In the genomic region with DNA sequence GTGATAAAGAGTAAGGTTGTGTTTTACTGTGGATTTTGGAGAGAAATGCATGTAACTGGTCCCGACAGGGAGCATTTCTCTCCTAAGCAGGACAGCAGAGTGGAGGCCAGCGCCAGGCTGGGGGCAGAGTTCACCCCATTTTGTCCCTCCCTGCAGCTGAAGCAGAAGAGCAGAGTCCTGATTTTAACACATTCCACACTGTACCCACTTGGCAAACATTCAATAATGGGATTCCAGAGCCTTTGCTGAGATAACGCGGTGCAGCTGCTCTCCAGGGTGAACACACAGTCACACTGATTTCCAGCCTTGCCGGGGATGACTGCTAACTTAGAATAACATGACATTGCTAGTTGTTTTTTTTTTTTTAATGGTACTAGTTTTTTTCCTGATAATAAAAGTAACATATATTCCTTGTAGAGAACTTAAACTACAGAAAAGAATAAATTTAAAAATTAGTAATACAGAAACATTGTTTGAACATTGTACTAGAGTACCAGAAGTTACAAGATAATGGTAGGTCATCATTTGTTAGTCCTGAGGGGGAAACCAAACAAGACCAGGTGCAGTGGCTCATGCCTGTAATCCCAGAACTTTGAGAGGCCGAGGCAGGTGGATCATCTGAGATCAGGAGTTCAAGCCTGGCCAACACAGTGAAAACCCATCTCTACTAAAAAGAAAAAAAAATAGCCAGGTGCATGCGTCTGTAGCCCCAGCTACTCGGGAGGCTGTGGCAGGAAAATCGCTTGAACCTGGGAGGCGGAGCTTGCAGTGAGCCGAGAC, we compare ENCODE assay signal across 1 cellular context.
A peak's percentile ranks its signal among the peaks of the same experiment; 100 is the strongest.
TF ChIP-seq lines count a peak whose summit lies in the region.

No MANE protein-coding gene starts in this region.

TF ChIP-seq in HepG2, 621 proteins besides CTCF, POLR2A, EP300 and RAD21 (continued from another document and continues in another):
- TF ChIP-seq ZKSCAN8 (CRISPR knock-in tag; IDR thresholded peaks at IDR 0.05; ENCODE audit: borderline replicate concordance) (no peak), ZNF350 (CRISPR knock-in tag; IDR thresholded peaks at IDR 0.05; ENCODE audit: borderline replicate concordance, low read depth) (no peak), ZNF136 (CRISPR knock-in tag; IDR thresholded peaks at IDR 0.05; ENCODE audit: low read depth) (no peak), YEATS2 (CRISPR knock-in tag; IDR thresholded peaks at IDR 0.05; ENCODE audit: borderline replicate concordance) (no peak), ZMYM2 (CRISPR knock-in tag; IDR thresholded peaks at IDR 0.05) (no peak), ZNF501 (CRISPR knock-in tag; IDR thresholded peaks at IDR 0.05) (no peak), RXRB (CRISPR knock-in tag; IDR thresholded peaks at IDR 0.05; ENCODE audit: borderline replicate concordance) (0 out of 2 replicates have a peak, but pooled peaks have one; percentile 16), ZNF790 (CRISPR knock-in tag; IDR thresholded peaks at IDR 0.05; ENCODE audit: borderline replicate concordance) (no peak), SCMH1 (CRISPR knock-in tag; IDR thresholded peaks at IDR 0.05; ENCODE audit: borderline replicate concordance) (no peak), ZMYM3 (CRISPR knock-in tag; IDR thresholded peaks at IDR 0.05) (peak; percentile 39; the same call in 1 of the 2 replicates), FIP1L1 (IDR thresholded peaks at IDR 0.05; ENCODE audit: borderline replicate concordance, insufficient read depth, low read depth, low read length) (no peak), TARDBP (CRISPR knock-in tag; IDR thresholded peaks at IDR 0.05) (peak; percentile 61; the same call in 1 of the 2 replicates), ZNF512B (CRISPR knock-in tag; IDR thresholded peaks at IDR 0.05; ENCODE audit: borderline replicate concordance) (peak; percentile 33; the same call in 1 of the 2 replicates), CHD4 (IDR thresholded peaks at IDR 0.05; ENCODE audit: borderline replicate concordance, low read length) (no peak), ZNF550 (CRISPR knock-in tag; IDR thresholded peaks at IDR 0.05; ENCODE audit: borderline replicate concordance) (no peak), ZNF503 (CRISPR knock-in tag; IDR thresholded peaks at IDR 0.05) (peak; percentile 51; the same call in 1 of the 2 replicates), ISL2 (CRISPR knock-in tag; IDR thresholded peaks at IDR 0.05) (peak; percentile 57; the same call in 1 of the 2 replicates), GMEB2 (CRISPR knock-in tag; IDR thresholded peaks at IDR 0.05; ENCODE audit: low read depth) (no peak), PAWR (CRISPR knock-in tag; IDR thresholded peaks at IDR 0.05; ENCODE audit: borderline replicate concordance) (no peak), ZNF766 (CRISPR knock-in tag; IDR thresholded peaks at IDR 0.05; ENCODE audit: borderline replicate concordance) (peak; percentile 48; the same call in 1 of the 2 replicates), NCOA5 (CRISPR knock-in tag; IDR thresholded peaks at IDR 0.05) (no peak), SAFB2 (CRISPR knock-in tag; IDR thresholded peaks at IDR 0.05; ENCODE audit: borderline replicate concordance, low read depth) (no peak), NR2F1 (CRISPR knock-in tag; IDR thresholded peaks at IDR 0.05) (no peak), HOXA7 (CRISPR knock-in tag; IDR thresholded peaks at IDR 0.05) (no peak), PPARG (CRISPR knock-in tag; conservative IDR thresholded peaks at IDR 0.05) (peak; percentile 67), GATA4 (IDR thresholded peaks at IDR 0.05; ENCODE audit: borderline replicate concordance, low read depth) (peak; percentile 28; the same call in 1 of the 2 replicates), FOXP1 (IDR thresholded peaks at IDR 0.05) (no peak), FOXP1 (CRISPR knock-in tag; IDR thresholded peaks at IDR 0.05) (peak; percentile 39; the same call in 1 of the 2 replicates), PHB2 (IDR thresholded peaks at IDR 0.05; ENCODE audit: partially characterized antibody) (no peak), KDM1A (CRISPR knock-in tag; IDR thresholded peaks at IDR 0.05) (no peak), RFX5 (IDR thresholded peaks at IDR 0.05; ENCODE audit: low read depth, low read length) (no peak), GPN1 (CRISPR knock-in tag; IDR thresholded peaks at IDR 0.05; ENCODE audit: borderline replicate concordance) (no peak), ISX (CRISPR knock-in tag; conservative IDR thresholded peaks at IDR 0.05) (no peak), ZNF780A (CRISPR knock-in tag; IDR thresholded peaks at IDR 0.05) (no peak), ARID2 (CRISPR knock-in tag; IDR thresholded peaks at IDR 0.05; ENCODE audit: borderline replicate concordance) (no peak), IRF1 (CRISPR knock-in tag; IDR thresholded peaks at IDR 0.05; ENCODE audit: low read depth) (no peak), ZSCAN25 (CRISPR knock-in tag; IDR thresholded peaks at IDR 0.05) (no peak), PTBP1 (IDR thresholded peaks at IDR 0.05; ENCODE audit: low read depth, low read length, poor library complexity, severe bottlenecking) (no peak), POGK (CRISPR knock-in tag; conservative IDR thresholded peaks at IDR 0.05) (no peak), ZBTB43 (CRISPR knock-in tag; conservative IDR thresholded peaks at IDR 0.05) (no peak)
- TF ChIP-seq, protein P1, sequence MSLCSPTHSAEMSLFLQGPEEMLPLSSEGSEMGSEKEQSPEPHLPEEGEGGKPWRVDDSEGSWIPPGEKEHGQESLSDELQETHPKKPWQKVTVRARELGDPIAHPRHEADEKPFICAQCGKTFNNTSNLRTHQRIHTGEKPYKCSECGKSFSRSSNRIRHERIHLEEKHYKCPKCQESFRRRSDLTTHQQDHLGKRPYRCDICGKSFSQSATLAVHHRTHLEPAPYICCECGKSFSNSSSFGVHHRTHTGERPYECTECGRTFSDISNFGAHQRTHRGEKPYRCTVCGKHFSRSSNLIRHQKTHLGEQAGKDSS (CRISPR knock-in tag; IDR thresholded peaks at IDR 0.05; ENCODE audit: borderline replicate concordance, low read depth): no peak
- TF ChIP-seq, protein P2, sequence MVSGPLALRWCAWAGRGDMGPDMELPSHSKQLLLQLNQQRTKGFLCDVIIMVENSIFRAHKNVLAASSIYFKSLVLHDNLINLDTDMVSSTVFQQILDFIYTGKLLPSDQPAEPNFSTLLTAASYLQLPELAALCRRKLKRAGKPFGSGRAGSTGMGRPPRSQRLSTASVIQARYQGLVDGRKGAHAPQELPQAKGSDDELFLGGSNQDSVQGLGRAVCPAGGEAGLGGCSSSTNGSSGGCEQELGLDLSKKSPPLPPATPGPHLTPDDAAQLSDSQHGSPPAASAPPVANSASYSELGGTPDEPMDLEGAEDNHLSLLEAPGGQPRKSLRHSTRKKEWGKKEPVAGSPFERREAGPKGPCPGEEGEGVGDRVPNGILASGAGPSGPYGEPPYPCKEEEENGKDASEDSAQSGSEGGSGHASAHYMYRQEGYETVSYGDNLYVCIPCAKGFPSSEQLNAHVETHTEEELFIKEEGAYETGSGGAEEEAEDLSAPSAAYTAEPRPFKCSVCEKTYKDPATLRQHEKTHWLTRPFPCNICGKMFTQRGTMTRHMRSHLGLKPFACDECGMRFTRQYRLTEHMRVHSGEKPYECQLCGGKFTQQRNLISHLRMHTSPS (CRISPR knock-in tag; IDR thresholded peaks at IDR 0.05; ENCODE audit: low read depth): peak; percentile 31; the same call in 1 of the 2 replicates
- TF ChIP-seq, protein P3, sequence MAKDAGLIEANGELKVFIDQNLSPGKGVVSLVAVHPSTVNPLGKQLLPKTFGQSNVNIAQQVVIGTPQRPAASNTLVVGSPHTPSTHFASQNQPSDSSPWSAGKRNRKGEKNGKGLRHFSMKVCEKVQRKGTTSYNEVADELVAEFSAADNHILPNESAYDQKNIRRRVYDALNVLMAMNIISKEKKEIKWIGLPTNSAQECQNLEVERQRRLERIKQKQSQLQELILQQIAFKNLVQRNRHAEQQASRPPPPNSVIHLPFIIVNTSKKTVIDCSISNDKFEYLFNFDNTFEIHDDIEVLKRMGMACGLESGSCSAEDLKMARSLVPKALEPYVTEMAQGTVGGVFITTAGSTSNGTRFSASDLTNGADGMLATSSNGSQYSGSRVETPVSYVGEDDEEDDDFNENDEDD (CRISPR knock-in tag; IDR thresholded peaks at IDR 0.05; ENCODE audit: borderline replicate concordance): no peak
- TF ChIP-seq, protein P4, sequence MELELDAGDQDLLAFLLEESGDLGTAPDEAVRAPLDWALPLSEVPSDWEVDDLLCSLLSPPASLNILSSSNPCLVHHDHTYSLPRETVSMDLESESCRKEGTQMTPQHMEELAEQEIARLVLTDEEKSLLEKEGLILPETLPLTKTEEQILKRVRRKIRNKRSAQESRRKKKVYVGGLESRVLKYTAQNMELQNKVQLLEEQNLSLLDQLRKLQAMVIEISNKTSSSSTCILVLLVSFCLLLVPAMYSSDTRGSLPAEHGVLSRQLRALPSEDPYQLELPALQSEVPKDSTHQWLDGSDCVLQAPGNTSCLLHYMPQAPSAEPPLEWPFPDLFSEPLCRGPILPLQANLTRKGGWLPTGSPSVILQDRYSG (CRISPR knock-in tag; IDR thresholded peaks at IDR 0.05): no peak
- TF ChIP-seq, protein P5, sequence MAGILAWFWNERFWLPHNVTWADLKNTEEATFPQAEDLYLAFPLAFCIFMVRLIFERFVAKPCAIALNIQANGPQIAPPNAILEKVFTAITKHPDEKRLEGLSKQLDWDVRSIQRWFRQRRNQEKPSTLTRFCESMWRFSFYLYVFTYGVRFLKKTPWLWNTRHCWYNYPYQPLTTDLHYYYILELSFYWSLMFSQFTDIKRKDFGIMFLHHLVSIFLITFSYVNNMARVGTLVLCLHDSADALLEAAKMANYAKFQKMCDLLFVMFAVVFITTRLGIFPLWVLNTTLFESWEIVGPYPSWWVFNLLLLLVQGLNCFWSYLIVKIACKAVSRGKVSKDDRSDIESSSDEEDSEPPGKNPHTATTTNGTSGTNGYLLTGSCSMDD (CRISPR knock-in tag; IDR thresholded peaks at IDR 0.05): no peak
